9 cellular contexts compared by ENCODE assay signal in the genomic region with DNA sequence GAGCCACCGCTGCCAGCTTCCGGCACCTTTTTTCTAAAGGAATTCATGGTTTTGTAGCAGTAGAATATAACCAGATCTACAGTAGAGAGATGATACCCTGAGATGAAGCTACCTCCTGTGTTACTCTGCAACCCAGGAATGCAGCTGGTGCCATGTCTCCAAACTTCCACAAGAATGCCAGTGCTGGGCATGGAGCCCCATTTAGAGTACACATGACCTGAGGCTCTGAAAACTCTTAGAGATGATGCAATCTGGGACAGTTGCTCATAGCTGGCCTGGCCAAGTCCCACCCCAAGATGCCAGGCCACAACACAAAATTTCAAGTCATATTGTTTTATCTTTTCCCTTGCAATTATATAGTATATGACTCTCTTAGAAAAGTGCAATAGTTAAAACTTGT. TPM values are rescaled to one million over a fixed set of nuclear protein-coding genes. Genes with fewer than 3 reads are reported as not detected.
"Had no signal": no experiment of that assay in that cellular context is flagged by ENCODE, and none has a peak within 500 bp of the region (broad histone marks: within the 10 kb centered on the region; RNA-seq: fewer than 3 reads in every experiment).

No MANE protein-coding gene starts in this region.

RNA-seq across cellular contexts. Expression of a gene that starts 18.5 kb away (rescaled TPM):
- total RNA-seq: activated CD4-positive, alpha-beta T cell treated with anti-CD3 and anti-CD28 coated beads, Interleukin-2, amount 10 ng/mL, durations not matched to agents 7 days and 5 days; activated naive CD4-positive, alpha-beta T cell treated with anti-CD3 and anti-CD28 coated beads, Interleukin-2, amount 50 U/mL, for 72 hours; activated T-cell treated with anti-CD3 and anti-CD28 coated beads, Interleukin-2, amount 50 U/mL, for 4 hours; ascending aorta had no signal

RNA-seq across cellular contexts. Expression of a gene that starts 35.1 kb away (rescaled TPM):
- total RNA-seq: activated CD4-positive, alpha-beta memory T cell treated with anti-CD3 and anti-CD28 coated beads for 36 hours; activated CD4-positive, alpha-beta T cell treated with anti-CD3 and anti-CD28 coated beads, Interleukin-2, amount 10 ng/mL, durations not matched to agents 7 days and 5 days; activated naive CD4-positive, alpha-beta T cell treated with anti-CD3 and anti-CD28 coated beads, Interleukin-2, amount 50 U/mL, for 72 hours; activated T-cell treated with anti-CD3 and anti-CD28 coated beads, Interleukin-2, amount 50 U/mL, for 4 hours; ascending aorta; body of pancreas; bronchial epithelial cell; Peyer's patch; T-helper 2 cell treated with Interferon-gamma antibody and Interleukin-4, amounts not matched to agents 100 ng/mL and 5 ng/mL, for 36 hours had no signal
